In genomic region chr19:344625-345319, GRCh38 we compare ENCODE assay signal across 8 cellular contexts. TPM values are rescaled to one million over a fixed set of nuclear protein-coding genes. Genes with fewer than 3 reads are reported as not detected.
DNase-seq lines count a peak whose midpoint lies in the region; ATAC-seq and TF ChIP-seq lines count a peak whose summit lies in the region.

Gene MIER2 (minus strand): TSS chr19:344796. CDS start chr19:344782, 14 bp downstream.

- peaks cover 2% of the 10 kb centered on the region for H3K9me3 Mint-ChIP-seq in nephron

- H3K36me3 Mint-ChIP-seq in nephron (ENCODE audit: low read depth), result peaks cover 33% of the 10 kb centered on the region

- WGBS in HUES64, result 15% methylated on average over 77 of the region's 77 CpGs

- peak within 1 kb of the TSS; percentile 84 to 90 (median 89) for H3K4me3 Mint-ChIP-seq in nephron

- peaks cover 10% of the 10 kb centered on the region; the same call in 1 of the 2 replicates for H3K27me3 ChIP-seq in HUES64 (ENCODE audit: insufficient read depth, low read length)
- no peaks in the 10 kb centered on the region for H3K27me3 ChIP-seq in RWPE2 (ENCODE audit: insufficient read depth, poor library complexity, severe bottlenecking)

- H3K36me3 ChIP-seq in HUES64 (ENCODE audit: insufficient read depth, low read length), result peaks cover 18% of the 10 kb centered on the region
- H3K36me3 ChIP-seq in RWPE2 (ENCODE audit: low read depth), result peaks cover 28% of the 10 kb centered on the region

- H3K9me3 ChIP-seq in HUES64 (ENCODE audit: insufficient read depth, low read depth, low read length) (no peaks in the 10 kb centered on the region), RWPE2 (ENCODE audit: severe bottlenecking) (no peaks in the 10 kb centered on the region)

- DNase-seq in CD1c-positive myeloid dendritic cell (ENCODE audit: extremely low spot score), result peak; percentile 87
- DNase-seq in RWPE2 (ENCODE audit: low spot score), result peak; percentile 67
- peak; percentile 90 for DNase-seq in activated effector memory CD4-positive, alpha-beta T cell treated with Interleukin-2 at 50 U/mL for 16 hours
- DNase-seq in fibroblast of the conjunctiva (ENCODE audit: low read depth), result peak; percentile 21
- DNase-seq in stimulated activated naive CD4-positive, alpha-beta T cell treated with Interleukin-2 at 50 U/mL for 16 hours (lab: John Stamatoyannopoulos, UW), result peak; percentile 72

- peaks cover 36% of the 10 kb centered on the region for H3K4me1 Mint-ChIP-seq in nephron

- peak within 1 kb of the TSS; percentile 51 to 73 (median 72) for H3K27ac Mint-ChIP-seq in nephron

- H3K27ac ChIP-seq in HUES64 (ENCODE audit: low read depth, low read length) (peak within 1 kb of the TSS; percentile 50; the same call in 1 of the 2 replicates), RWPE2 (ENCODE audit: poor library complexity, severe bottlenecking) (peak within 1 kb of the TSS; percentile 69)

- H3K4me1 ChIP-seq in HUES64 (ENCODE audit: insufficient read depth, low read length), result peaks cover 5% of the 10 kb centered on the region; the same call in 1 of the 2 replicates
- peaks cover 13% of the 10 kb centered on the region for H3K4me1 ChIP-seq in RWPE2 (ENCODE audit: insufficient read depth, poor library complexity, severe bottlenecking)

- TF ChIP-seq CTCF in RWPE2 (IDR thresholded peaks at IDR 0.05; ENCODE audit: poor library complexity, severe bottlenecking) (no peak), nephron (IDR thresholded peaks at IDR 0.05; ENCODE audit: unreplicated experiment in 3 of 3) (no peak)

- no peaks in the 10 kb centered on the region for H3K27me3 Mint-ChIP-seq in nephron (ENCODE audit: low read depth)

- ATAC-seq in GM19455 (IDR thresholded peaks at IDR 0.05; ENCODE audit: unreplicated experiment), result peak; percentile 67
- ATAC-seq in RWPE2 (ENCODE audit: low read depth), result peak; percentile 73

- peak within 1 kb of the TSS; percentile 77 for H3K4me3 ChIP-seq in HUES64 (ENCODE audit: low read length)
- H3K4me3 ChIP-seq in RWPE2 (ENCODE audit: severe bottlenecking), result peak within 1 kb of the TSS; percentile 91

- H3K9ac ChIP-seq in HUES64 (ENCODE audit: low read depth, low read length), result peak within 1 kb of the TSS; percentile 68

RNA-seq across cellular contexts. Expression of gene MIER2, which starts in this region (rescaled TPM):
- 30.7 TPM for polyA plus RNA-seq in HUES64 (2013, experiment 1 of 2)
- polyA plus RNA-seq in HUES64 (2013, experiment 2 of 2), result 37.0 TPM

Comparison
In these comparisons a context has a peak if more than half of its experiments do, and no peak if none do; other contexts are left out.
1. Peak in every context shown above with its lines: DNase-seq, ATAC-seq, H3K4me3 ChIP-seq and H3K27ac ChIP-seq.
2. DNase-seq: peak in every context shown above with its lines; median percentile 90 in activated effector memory CD4-positive, alpha-beta T cell treated with Interleukin-2 at 50 U/mL for 16 hours; 87 in CD1c-positive myeloid dendritic cell; 72 in stimulated activated naive CD4-positive, alpha-beta T cell treated with Interleukin-2 at 50 U/mL for 16 hours; 67 in RWPE2; 21 in fibroblast of the conjunctiva.